ENCODE assay signal across 25 cellular contexts in the genomic region with DNA sequence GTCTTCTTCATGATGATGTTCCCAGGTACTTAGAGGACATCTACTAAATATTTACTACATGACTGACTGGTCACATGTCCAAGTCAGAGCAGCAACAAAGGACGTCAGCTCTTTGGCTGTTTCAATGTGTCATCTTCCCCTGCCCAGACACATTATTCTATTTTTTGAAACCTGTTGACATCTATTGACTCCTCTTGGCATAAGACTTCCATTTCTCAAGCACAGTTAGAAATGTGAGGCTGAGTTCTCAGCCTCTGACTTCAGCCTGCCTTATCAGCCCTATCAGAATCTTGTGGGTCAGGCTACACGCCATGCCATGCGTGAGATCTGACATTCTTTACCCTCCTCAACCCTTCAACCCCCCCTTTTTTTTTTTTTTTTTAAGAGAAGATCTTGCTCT.
"Had no signal": no experiment of that assay in that cellular context is flagged by ENCODE, and none has a peak within 500 bp of the region (broad histone marks: within the 10 kb centered on the region; RNA-seq: fewer than 3 reads in every experiment).

No MANE protein-coding gene starts in this region.

- DNase-seq: activated CD4-positive, alpha-beta memory T cell treated with anti-CD3 and anti-CD28 coated beads for 36 hours; activated CD4-positive, alpha-beta T cell treated with anti-CD3 and anti-CD28 coated beads, Interleukin-2, amount 10 ng/mL, durations not matched to agents 24 days and 14 days; activated CD4-positive, CD25-positive, alpha-beta regulatory T cell treated with anti-CD3 and anti-CD28 coated beads, Interleukin-2, amount 50 U/mL, for 72 hours; activated CD8-positive, alpha-beta memory T cell treated with anti-CD3 and anti-CD28 coated beads, Interleukin-2, amount 50 U/mL, for 4 hours; activated effector memory CD4-positive, alpha-beta T cell treated with anti-CD3 and anti-CD28 coated beads, Interleukin-2, amount 50 U/mL, for 16 hours; activated naive CD4-positive, alpha-beta T cell treated with anti-CD3 and anti-CD28 coated beads for 36 hours; activated naive CD8-positive, alpha-beta T cell treated with anti-CD3 and anti-CD28 coated beads for 36 hours; activated T-cell treated with anti-CD3 and anti-CD28 coated beads, Interleukin-2, amount 50 U/mL, for 1 hour; adrenal gland; aorta; body of pancreas; caudate nucleus; cortex of kidney; erythroblast; head of caudate nucleus; hippocampal formation; nephron progenitor cell; retina; spleen; stimulated activated naive CD4-positive, alpha-beta T cell treated with Interleukin-2 at 50 U/mL for 16 hours had no signal

- H3K27ac ChIP-seq: adrenal gland, body of pancreas, spleen, tibial nerve had no signal

- H3K36me3 ChIP-seq: adrenal gland, neutrophil, spleen, tibial nerve had no signal

- H3K4me3 ChIP-seq: adrenal gland, body of pancreas, lung, spleen, tibial nerve had no signal

- H3K4me1 ChIP-seq: adrenal gland, tibial nerve had no signal

- FAIRE-seq: keratinocyte, TTC549 had no signal

- H3K9me3 ChIP-seq: adrenal gland, body of pancreas, neutrophil, spleen, tibial nerve had no signal

- ATAC-seq: body of pancreas had no signal

- H3K27me3 ChIP-seq: adrenal gland, body of pancreas, neutrophil, spleen, tibial nerve had no signal
